18 cellular contexts compared by ENCODE assay signal in genomic region chr21:31987696-31988095, GRCh38.
"Had no signal": no experiment of that assay in that cellular context is flagged by ENCODE, and none has a peak within 500 bp of the region (broad histone marks: within the 10 kb centered on the region; RNA-seq: fewer than 3 reads in every experiment).

No MANE protein-coding gene starts in this region.

- H3K9me3 ChIP-seq: heart right ventricle, sigmoid colon, vagina had no signal

- H3K4me1 ChIP-seq: heart right ventricle, sigmoid colon, vagina had no signal

- H3K27me3 Mint-ChIP-seq: brain had no signal

- H3K9me3 Mint-ChIP-seq: activated naive CD8-positive, alpha-beta T cell treated with anti-CD3 and anti-CD28 coated beads, Interleukin-2, amount 10 ng/mL, durations not matched to agents 7 days and 5 days; central memory CD8-positive, alpha-beta T cell had no signal

- H3K27ac Mint-ChIP-seq: activated B cell treated with CpG ODN at 0.5 μM for 24 hours; activated CD8-positive, alpha-beta T cell treated with anti-CD3 and anti-CD28 coated beads, Interleukin-2, amount 10 ng/mL, durations not matched to agents 7 days and 5 days; activated naive CD8-positive, alpha-beta T cell treated with anti-CD3 and anti-CD28 coated beads, Interleukin-2, amount 10 ng/mL, durations not matched to agents 7 days and 5 days; stimulated activated effector memory CD8-positive, alpha-beta T cell treated with anti-CD3 and anti-CD28 coated beads, Interleukin-12 subunit alpha, Interleukin-12 subunit beta, amount 100 ng/mL, for 72 hours had no signal

- H3K36me3 ChIP-seq: heart right ventricle, sigmoid colon, vagina had no signal

- H3K27ac ChIP-seq: heart right ventricle, sigmoid colon, vagina had no signal

- H3K4me1 Mint-ChIP-seq: activated B cell treated with CpG ODN at 0.5 μM for 24 hours; central memory CD8-positive, alpha-beta T cell; stimulated activated effector memory CD8-positive, alpha-beta T cell treated with anti-CD3 and anti-CD28 coated beads, Interleukin-12 subunit alpha, Interleukin-12 subunit beta, amount 100 ng/mL, for 72 hours had no signal

- ATAC-seq: activated CD8-positive, alpha-beta T cell treated with anti-CD3 and anti-CD28 coated beads, Interleukin-2, amount 10 ng/mL, durations not matched to agents 7 days and 5 days; stimulated activated effector memory CD8-positive, alpha-beta T cell treated with anti-CD3 and anti-CD28 coated beads, Interleukin-12 subunit alpha, Interleukin-12 subunit beta, amount 100 ng/mL, for 72 hours had no signal

- DNase-seq: activated B cell treated with CpG ODN at 0.5 μM for 24 hours; activated CD4-positive, alpha-beta T cell treated with anti-CD3 and anti-CD28 coated beads for 48 hours; activated CD8-positive, alpha-beta memory T cell treated with anti-CD3 and anti-CD28 coated beads, Interleukin-2, amount 50 U/mL, for 48 hours; activated CD8-positive, alpha-beta T cell treated with anti-CD3 and anti-CD28 coated beads, Interleukin-2, amount 10 ng/mL, durations not matched to agents 7 days and 5 days; activated naive CD4-positive, alpha-beta T cell; activated naive CD8-positive, alpha-beta T cell treated with anti-CD3 and anti-CD28 coated beads, Interleukin-2, amount 10 ng/mL, durations not matched to agents 7 days and 5 days; effector CD8-positive, alpha-beta T cell; foreskin melanocyte; left cardiac atrium; sigmoid colon; stimulated activated CD4-positive, alpha-beta T cell treated with anti-CD3 and anti-CD28 coated beads, Interleukin-2, amount 100 ng/mL, for 24 hours had no signal

- H3K4me3 Mint-ChIP-seq: activated B cell treated with CpG ODN at 0.5 μM for 24 hours; activated CD8-positive, alpha-beta T cell treated with anti-CD3 and anti-CD28 coated beads, Interleukin-2, amount 10 ng/mL, durations not matched to agents 7 days and 5 days; activated naive CD8-positive, alpha-beta T cell treated with anti-CD3 and anti-CD28 coated beads, Interleukin-2, amount 10 ng/mL, durations not matched to agents 7 days and 5 days; brain; central memory CD8-positive, alpha-beta T cell; stimulated activated effector memory CD8-positive, alpha-beta T cell treated with anti-CD3 and anti-CD28 coated beads, Interleukin-12 subunit alpha, Interleukin-12 subunit beta, amount 100 ng/mL, for 72 hours had no signal

- FAIRE-seq: endothelial cell of umbilical vein, TTC549 had no signal

- H3K27me3 ChIP-seq: heart right ventricle, sigmoid colon, vagina had no signal

- H3K4me3 ChIP-seq: heart right ventricle, sigmoid colon, vagina had no signal

- H3K36me3 Mint-ChIP-seq: activated naive CD8-positive, alpha-beta T cell treated with anti-CD3 and anti-CD28 coated beads, Interleukin-2, amount 10 ng/mL, durations not matched to agents 7 days and 5 days; stimulated activated effector memory CD8-positive, alpha-beta T cell treated with anti-CD3 and anti-CD28 coated beads, Interleukin-12 subunit alpha, Interleukin-12 subunit beta, amount 100 ng/mL, for 72 hours had no signal
